Comparison of ENCODE assay signal across 8 cellular contexts in genomic region chr6:107459283-107460073, GRCh38. TPM values are rescaled to one million over a fixed set of nuclear protein-coding genes. Genes with fewer than 3 reads are reported as not detected.
A peak's percentile ranks its signal among the peaks of the same experiment; 100 is the strongest.
DNase-seq lines count a peak whose midpoint lies in the region; TF ChIP-seq lines count a peak whose summit lies in the region.

Gene PDSS2, minus strand, starts transcription at chr6:107459564. Its CDS starts 279 bp downstream, at chr6:107459285.

- H3K27me3 ChIP-seq in HAP-1 (ENCODE audit: low read depth) (no peaks in the 10 kb centered on the region), MG63 (no peaks in the 10 kb centered on the region), neural cell (ENCODE audit: insufficient read depth, low read depth, low read length) (no peaks in the 10 kb centered on the region), stomach (no peaks in the 10 kb centered on the region)

- H3K36me3 ChIP-seq in HAP-1 (replicated peaks) (peaks cover 4% of the 10 kb centered on the region; the same call in 1 of the 2 replicates), MG63 (no peaks in the 10 kb centered on the region), neural cell (ENCODE audit: insufficient read depth, low read length) (no peaks in the 10 kb centered on the region), stomach (no peaks in the 10 kb centered on the region)

- 0 to 2% (median 0%) methylated on average over 12 to 46 of the region's 46 CpGs for WGBS in stomach, 5 donors

- H3F3A ChIP-seq in neural cell (ENCODE audit: insufficient read depth, low read length, poor library complexity, severe bottlenecking) = no peaks in the 10 kb centered on the region

- H4K20me1 ChIP-seq in neural cell (ENCODE audit: insufficient read depth) = no peaks in the 10 kb centered on the region

- peak within 1 kb of the TSS; percentile 99 for H2AFZ ChIP-seq in neural cell (ENCODE audit: low read depth, low read length)

- TF ChIP-seq CTCF in fibroblast of villous mesenchyme (IDR thresholded peaks at IDR 0.05; ENCODE audit: insufficient read depth, low read depth, low read length) = peak; percentile 49
- TF ChIP-seq CTCF in neural cell (IDR thresholded peaks at IDR 0.05; ENCODE audit: poor library complexity, severe bottlenecking) = peak; percentile 97
- TF ChIP-seq CTCF in stomach (IDR thresholded peaks at IDR 0.05) = peak in 4 of 7 experiments; percentile 12 to 25 (median 18)

- DNase-seq in GDM1 (lab: John Stamatoyannopoulos, UW) (peak; percentile 93), HAP-1 (ENCODE audit: low spot score in 2 of 2) (peak; percentile 97 to 99), MG63 (peak; percentile 99), SHP77 treated with DMSO at 0.1 percent for 48 hours (lab: John Stamatoyannopoulos, UW) (peak; percentile 97), fibroblast of villous mesenchyme (ENCODE audit: low read depth) (peak; percentile 95), stomach (peak; percentile 98)
- DNase-seq in activated effector memory CD4-positive, alpha-beta T cell treated with anti-CD3 and anti-CD28 coated beads, Interleukin-2, amount 50 U/mL, for 16 hours = peak; percentile 100

- H3K9ac ChIP-seq in neural cell (ENCODE audit: low read length) = peak within 1 kb of the TSS; percentile 75

- peak within 1 kb of the TSS; percentile 69 for H3K27ac ChIP-seq in neural cell (ENCODE audit: low read length)
- peak within 1 kb of the TSS; percentile 82 to 94 (median 93) for H3K27ac ChIP-seq in stomach

- peak within 1 kb of the TSS; percentile 90 for H3K4me3 ChIP-seq in HAP-1
- peak within 1 kb of the TSS; percentile 94 for H3K4me3 ChIP-seq in MG63
- peak within 1 kb of the TSS; percentile 95 for H3K4me3 ChIP-seq in fibroblast of villous mesenchyme (ENCODE audit: low read depth, low read length)
- peak within 1 kb of the TSS; percentile 91 for H3K4me3 ChIP-seq in neural cell (ENCODE audit: low read length)
- peak within 1 kb of the TSS; percentile 73 to 94 (median 86) for H3K4me3 ChIP-seq in stomach

- H3K9me2 ChIP-seq in neural cell (ENCODE audit: insufficient read depth, low read length) = no peaks in the 10 kb centered on the region

- intact Hi-C loops in stomach (cut with DNase I; ENCODE audit: low total_unique reads) = no loop called here

- H3K9me3 ChIP-seq in HAP-1 (no peaks in the 10 kb centered on the region), MG63 (no peaks in the 10 kb centered on the region), neural cell (ENCODE audit: low read length) (no peaks in the 10 kb centered on the region), stomach (no peaks in the 10 kb centered on the region)

- in situ Hi-C loops in HAP-1 (cut with MboI; ENCODE audit: low sequenced_read_pairs) = no loop called here

- no peaks in the 10 kb centered on the region for H3K79me2 ChIP-seq in neural cell (replicated peaks; ENCODE audit: insufficient read depth, low read length)

- H3K4me1 ChIP-seq in HAP-1 (peaks cover 14% of the 10 kb centered on the region), stomach (peaks cover 5 to 44% (median 26%) of the 10 kb centered on the region in 4 donors)

- peak; percentile 60 for TF ChIP-seq RAD21 in neural cell (conservative IDR thresholded peaks at IDR 0.05)

- peak within 1 kb of the TSS; percentile 97 for H3K4me2 ChIP-seq in neural cell (ENCODE audit: low read length)

- TF ChIP-seq EP300 in neural cell (conservative IDR thresholded peaks at IDR 0.05; ENCODE audit: poor library complexity, severe bottlenecking) (peak; percentile 44), stomach (IDR thresholded peaks at IDR 0.05) (no peak)

- peak in 2 of 4 donors; percentile 6 to 25 for TF ChIP-seq POLR2A in stomach (IDR thresholded peaks at IDR 0.05)

TF ChIP-seq in neural cell, 6 proteins besides CTCF, POLR2A, EP300 and RAD21:
- peak; percentile 51 for TF ChIP-seq SMC3 (conservative IDR thresholded peaks at IDR 0.05; ENCODE audit: poor library complexity)
- TF ChIP-seq POLR2AphosphoS5 (IDR thresholded peaks at IDR 0.05) = peak; percentile 80
- peak; percentile 83 for TF ChIP-seq MXI1 (conservative IDR thresholded peaks at IDR 0.05; ENCODE audit: poor library complexity, severe bottlenecking)
- peak; percentile 67 for TF ChIP-seq TAF1 (IDR thresholded peaks at IDR 0.05; ENCODE audit: low read depth)
- TF ChIP-seq EZH2 (IDR thresholded peaks at IDR 0.05; ENCODE audit: borderline replicate concordance, insufficient read depth, low read length, poor library complexity, severe bottlenecking) = no peak
- no peak for TF ChIP-seq REST (IDR thresholded peaks at IDR 0.05; ENCODE audit: borderline replicate concordance)
TF ChIP-seq in neural cell: peak in this region for 4.

RNA-seq across cellular contexts. Expression of gene PDSS2, which starts in this region (rescaled TPM):
- total RNA-seq in MG63 (2014; rRNA removed; shearing (Covaris generic); ENCODE audit: low replicate concordance) = 13.9 and 24.3 TPM in 2 replicates
- total RNA-seq in fibroblast of villous mesenchyme (8.4 and 12.5 TPM in 2 replicates), stomach (10 to 100 TPM in 3 of 5 donors, 1 to 10 TPM in 1, not detected in 1; 4.5 to 26.1 (median 11.5) TPM)
- polyA plus RNA-seq in neural cell (4.6 and 5.0 TPM in 2 replicates), stomach (1 to 10 TPM; 5.6 to 9.8 (median 7.7) TPM)
- 8.3 and 10.4 TPM in 2 replicates for polyA minus RNA-seq in neural cell

Comparison
In these comparisons a context has a peak if more than half of its experiments do, and no peak if none do; other contexts are left out.
1. Peak in every context shown above with its lines: DNase-seq, H3K4me3 ChIP-seq and H3K27ac ChIP-seq.
2. CTCF ChIP-seq: peak in every context shown above with its lines; median percentile 97 in neural cell; 49 in fibroblast of villous mesenchyme; 18 in stomach.